In the genomic region with DNA sequence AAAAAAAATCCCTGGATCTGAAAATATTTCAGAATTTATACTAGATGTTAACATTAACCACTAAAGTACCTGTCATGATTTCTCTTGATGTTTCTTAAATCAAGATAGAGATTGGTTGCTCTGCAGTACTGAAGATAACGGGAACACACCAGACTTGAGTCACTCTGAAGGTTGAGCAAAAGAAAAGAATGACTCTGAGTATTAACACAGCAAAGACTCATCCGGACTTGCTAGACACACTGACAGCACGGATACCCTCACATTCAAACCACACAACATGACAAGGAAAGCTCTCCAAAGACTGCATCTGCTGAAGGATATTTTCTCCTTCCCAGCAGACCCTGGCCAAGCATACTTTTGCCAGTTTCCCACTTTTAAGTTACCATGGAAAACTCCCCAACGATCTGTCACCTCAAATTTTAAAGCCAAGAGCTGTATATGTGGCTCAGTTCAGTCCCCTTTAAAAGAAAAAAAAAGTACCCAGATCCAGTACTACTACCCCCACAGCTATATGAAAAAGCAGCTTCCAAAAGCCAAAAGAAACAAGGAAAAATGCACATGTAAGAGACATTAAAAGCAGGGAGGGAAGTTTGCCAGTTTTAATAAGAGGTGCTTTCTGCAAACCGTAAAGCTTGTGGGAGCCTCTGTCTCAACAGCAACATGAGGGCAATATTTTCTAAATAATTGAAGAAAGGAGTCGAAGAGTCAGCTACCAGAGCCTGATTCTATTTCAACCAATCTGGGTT, we compare ENCODE assay signal across 16 cellular contexts. TPM values are rescaled to one million over a fixed set of nuclear protein-coding genes. Genes with fewer than 3 reads are reported as not detected.
A peak's percentile ranks its signal among the peaks of the same experiment; 100 is the strongest.
DNase-seq lines count a peak whose midpoint lies in the region; ATAC-seq and TF ChIP-seq lines count a peak whose summit lies in the region.
"Had no signal": no experiment of that assay in that cellular context is flagged by ENCODE, and none has a peak within 500 bp of the region (broad histone marks: within the 10 kb centered on the region; RNA-seq: fewer than 3 reads in every experiment).

No MANE protein-coding gene starts in this region.

- no peak overlapping the region for H2BK15ac ChIP-seq in H9 (ENCODE audit: low read depth, low read length)

- H3K4me2 ChIP-seq in H9 (ENCODE audit: insufficient read depth, insufficient read length, low read length), result no peak overlapping the region

- H3T11ph ChIP-seq in H9 (ENCODE audit: low read length), result no peak overlapping the region

- no peak for DNase-seq in H9
- DNase-seq in ascending aorta (ENCODE audit: low spot score in 2 of 2), result no peak
- peak; percentile 33 for DNase-seq in fibroblast of the aortic adventitia (ENCODE audit: low read depth)
- no peak for DNase-seq in stimulated activated effector memory CD8-positive, alpha-beta T cell treated with anti-CD3 and anti-CD28 coated beads, Interleukin-12 subunit alpha, Interleukin-12 subunit beta, amount 100 ng/mL, for 72 hours (ENCODE audit: low spot score in 2 of 2)
- no peak for DNase-seq in T-cell
- DNase-seq in cerebellar cortex (ENCODE audit: low spot score), result no peak
- no peak for DNase-seq in A172 (ENCODE audit: low spot score)
- DNase-seq: BE2C; CD4-positive, alpha-beta memory T cell; DMS79; MM.1S; NCI-H1105; NCI-H187; NCI-H524; Peyer's patch; SHP77 had no signal

- no peaks in the 10 kb centered on the region for H3K79me1 ChIP-seq in H9 (ENCODE audit: insufficient read depth, low read depth, low read length, poor library complexity, severe bottlenecking)

- H3K4me3 ChIP-seq in ascending aorta (peak overlapping the region in 1 of 2 donors; percentile 16), fibroblast of the aortic adventitia (ENCODE audit: low read depth, low read length) (no peak overlapping the region)
- H3K4me3 ChIP-seq: Peyer's patch had no signal

- H4K5ac ChIP-seq in H9 (ENCODE audit: insufficient read length, low read depth, low read length), result no peak overlapping the region

- H2BK120ac ChIP-seq in H9 (ENCODE audit: low read depth, low read length, poor library complexity, severe bottlenecking), result no peak overlapping the region

- no peaks in the 10 kb centered on the region for H4K20me1 ChIP-seq in H9 (ENCODE audit: control insufficient read depth, insufficient read depth, insufficient read length)

- no peak overlapping the region for H2AFZ ChIP-seq in H9 (ENCODE audit: low read length)

- H2BK20ac ChIP-seq in H9 (ENCODE audit: low read depth, low read length, poor library complexity, severe bottlenecking), result no peak overlapping the region

- no peaks in the 10 kb centered on the region for H3K23me2 ChIP-seq in H9 (ENCODE audit: insufficient read length, low read depth, low read length, poor library complexity, severe bottlenecking)

- H3K27ac Mint-ChIP-seq in H9, result peak overlapping the region in 1 of 3 experiments; percentile 88; a peak in 2 of 7 replicates
- peak overlapping the region; percentile 24 for H3K27ac Mint-ChIP-seq in stimulated activated effector memory CD8-positive, alpha-beta T cell treated with anti-CD3 and anti-CD28 coated beads, Interleukin-12 subunit alpha, Interleukin-12 subunit beta, amount 100 ng/mL, for 72 hours
- no peak overlapping the region for H3K27ac Mint-ChIP-seq in T-cell

- H3K4me1 ChIP-seq in H9 (ENCODE audit: insufficient read depth, low read length) (peaks cover 6% of the 10 kb centered on the region; the same call in 1 of the 2 replicates), ascending aorta (peaks cover 3 to 29% of the 10 kb centered on the region in 2 donors)
- H3K4me1 ChIP-seq: BE2C, Peyer's patch had no signal

- no peaks in the 10 kb centered on the region for H3K27me3 Mint-ChIP-seq in H9 (ENCODE audit: low read depth)
- H3K27me3 Mint-ChIP-seq in T-cell, result no peaks in the 10 kb centered on the region
- H3K27me3 Mint-ChIP-seq: CD4-positive, alpha-beta memory T cell had no signal

- H3K14ac ChIP-seq in H9 (ENCODE audit: insufficient read depth, low read length), result no peak overlapping the region

- H3K27ac ChIP-seq in H9 (ENCODE audit: insufficient read length, low read depth, low read length) (no peak overlapping the region), ascending aorta (peak overlapping the region; percentile 31 to 57)
- H3K27ac ChIP-seq: Peyer's patch had no signal

- H3K4me1 Mint-ChIP-seq in H9 (peaks cover 20 to 21% of the 10 kb centered on the region in 2 experiments), T-cell (peaks cover 0 to 4% (median 3%) of the 10 kb centered on the region in 3 donors)
- H3K4me1 Mint-ChIP-seq in stimulated activated effector memory CD8-positive, alpha-beta T cell treated with anti-CD3 and anti-CD28 coated beads, Interleukin-12 subunit alpha, Interleukin-12 subunit beta, amount 100 ng/mL, for 72 hours, result no peaks in the 10 kb centered on the region

- CTCF ChIA-PET in T-cell (lab: Charles Lee), result interaction anchor here in 1 of 2 donors (1.2 kb wide), 1 partner anchor 356 kb away, joined by 3 read pairs; no protein-coding TSS in a partner anchor

- no peak for ATAC-seq in stimulated activated effector memory CD8-positive, alpha-beta T cell treated with anti-CD3 and anti-CD28 coated beads, Interleukin-12 subunit alpha, Interleukin-12 subunit beta, amount 100 ng/mL, for 72 hours
- ATAC-seq in T-cell (replicated peaks in 1 of 4), result no peak

- no peaks in the 10 kb centered on the region for H3K9me3 ChIP-seq in H9 (ENCODE audit: control insufficient read depth, low read depth, low read length)
- H3K9me3 ChIP-seq in ascending aorta, result no peaks in the 10 kb centered on the region
- H3K9me3 ChIP-seq: BE2C, Peyer's patch had no signal

- no peak overlapping the region for H3K18ac ChIP-seq in H9 (ENCODE audit: insufficient read length, low read depth, low read length)

- no peak overlapping the region for H3K4ac ChIP-seq in H9 (ENCODE audit: low read depth, low read length)

- no peak overlapping the region for H3K56ac ChIP-seq in H9 (ENCODE audit: insufficient read length, low read depth, low read length)

- H2BK12ac ChIP-seq in H9 (ENCODE audit: insufficient read length, low read depth, low read length), result no peak overlapping the region

- TF ChIP-seq CTCF in H9 (conservative IDR thresholded peaks at IDR 0.05), result no peak
- TF ChIP-seq CTCF in ascending aorta (IDR thresholded peaks at IDR 0.05), result no peak
- no peak for TF ChIP-seq CTCF in fibroblast of the aortic adventitia (IDR thresholded peaks at IDR 0.05; ENCODE audit: insufficient read depth, low read length)

- no peak overlapping the region for H3K23ac ChIP-seq in H9 (ENCODE audit: insufficient read length, low read depth, low read length)

- peak overlapping the region; percentile 50 for H4K8ac ChIP-seq in H9 (replicated peaks; ENCODE audit: insufficient read length, low read depth, low read length)

- H3K4me3 Mint-ChIP-seq in H9 (no peak overlapping the region), T-cell (no peak overlapping the region)
- H3K4me3 Mint-ChIP-seq in stimulated activated effector memory CD8-positive, alpha-beta T cell treated with anti-CD3 and anti-CD28 coated beads, Interleukin-12 subunit alpha, Interleukin-12 subunit beta, amount 100 ng/mL, for 72 hours, result no peak overlapping the region
- H3K4me3 Mint-ChIP-seq: CD4-positive, alpha-beta memory T cell had no signal

- POLR2A ChIA-PET in T-cell (lab: Charles Lee), result interaction anchor here in 1 of 2 donors (0.5 to 0.6 kb wide), 2 partner anchors 227 to 665 kb away, joined by 3 to 7 read pairs; no protein-coding TSS in a partner anchor

- WGBS in H9 (ENCODE audit: extremely low coverage, insufficient read length, low lambda C conversion rate), result no CpG with 5 or more reads among the region's 6 CpGs

- no peaks in the 10 kb centered on the region for H3K79me2 ChIP-seq in H9 (ENCODE audit: insufficient read depth, low read length)

- H2AK5ac ChIP-seq in H9 (ENCODE audit: insufficient read length, low read length), result no peak overlapping the region

- no peak overlapping the region for H2BK5ac ChIP-seq in H9 (ENCODE audit: insufficient read length, low read length)

- peaks cover 38 to 63% of the 10 kb centered on the region in 2 donors for H3K36me3 ChIP-seq in ascending aorta

- intact Hi-C loops in ascending aorta (cut with DNase I), result no loop called here

- H3K9ac ChIP-seq in H9 (ENCODE audit: extremely low read depth, insufficient read length, low read length), result no peak overlapping the region

- H3K27me3 ChIP-seq in H9 (ENCODE audit: insufficient read depth, low read length), result no peaks in the 10 kb centered on the region
- H3K27me3 ChIP-seq in ascending aorta, result no peaks in the 10 kb centered on the region
- H3K27me3 ChIP-seq: BE2C, Peyer's patch had no signal

- H3K9me3 Mint-ChIP-seq in H9 (no peaks in the 10 kb centered on the region), T-cell (no peaks in the 10 kb centered on the region)
- no peaks in the 10 kb centered on the region for H3K9me3 Mint-ChIP-seq in stimulated activated effector memory CD8-positive, alpha-beta T cell treated with anti-CD3 and anti-CD28 coated beads, Interleukin-12 subunit alpha, Interleukin-12 subunit beta, amount 100 ng/mL, for 72 hours
- H3K9me3 Mint-ChIP-seq: CD4-positive, alpha-beta memory T cell had no signal

- no peak overlapping the region for H4K91ac ChIP-seq in H9 (ENCODE audit: insufficient read length, low read depth, low read length)

- H3K36me3 Mint-ChIP-seq in H9 (ENCODE audit: insufficient read depth in 1 of 3, low read depth in 3 of 3) (peaks cover 19 to 69% (median 35%) of the 10 kb centered on the region in 3 experiments), T-cell (peaks cover 53% of the 10 kb centered on the region)
- H3K36me3 Mint-ChIP-seq in stimulated activated effector memory CD8-positive, alpha-beta T cell treated with anti-CD3 and anti-CD28 coated beads, Interleukin-12 subunit alpha, Interleukin-12 subunit beta, amount 100 ng/mL, for 72 hours, result peaks cover 85% of the 10 kb centered on the region

RNA-seq across cellular contexts. Expression of a gene that starts 8.2 kb away (rescaled TPM):
- total RNA-seq in H9 (2021) (30.5 and 34.7 TPM in 2 replicates), ascending aorta (50.4 TPM), fibroblast of the aortic adventitia (ENCODE audit: low replicate concordance) (26.7 and 41.6 TPM in 2 replicates), T-cell (10 to 100 TPM; 14.0 to 18.2 (median 15.5) TPM)
- 16.8 and 16.9 TPM in 2 replicates for total RNA-seq in A172 (2014; rRNA removed; shearing (Covaris generic))

RNA-seq across cellular contexts. Expression of a gene that starts 46.9 kb away (rescaled TPM):
- total RNA-seq in H9 (2021), result 17.8 and 21.9 TPM in 2 replicates
- 35.2 TPM for total RNA-seq in ascending aorta
- total RNA-seq in fibroblast of the aortic adventitia (ENCODE audit: low replicate concordance), result 41.0 and 50.9 TPM in 2 replicates
- 10 to 100 TPM; 39.9 to 80.4 (median 46.1) TPM for total RNA-seq in T-cell
- total RNA-seq in A172 (2014; rRNA removed; shearing (Covaris generic)), result 20.3 and 24.4 TPM in 2 replicates
